Comparison of ENCODE assay signal across 8 cellular contexts in genomic region chr2:171574149-171574795, GRCh38. TPM values are rescaled to one million over a fixed set of nuclear protein-coding genes. Genes with fewer than 3 reads are reported as not detected.
A peak's percentile ranks its signal among the peaks of the same experiment; 100 is the strongest.
DNase-seq lines count a peak whose midpoint lies in the region; ATAC-seq, FAIRE-seq and TF ChIP-seq lines count a peak whose summit lies in the region.

No MANE protein-coding gene starts in this region.

- H3K4me1 ChIP-seq in A549 (no peaks in the 10 kb centered on the region), liver (ENCODE audit: control insufficient read depth in 4 of 4, insufficient read depth in 4 of 4, low read length in 3 of 4) (no peaks in the 10 kb centered on the region)

- TF ChIP-seq POLR2A in A549 (IDR thresholded peaks at IDR 0.05; ENCODE audit: low read length): no peak

- no peak overlapping the region for H3K4me3 Mint-ChIP-seq in activated CD4-positive, alpha-beta T cell treated with anti-CD3 and anti-CD28 coated beads for 36 hours
- H3K4me3 Mint-ChIP-seq in chondrocyte (ENCODE audit: unreplicated experiment): no peak overlapping the region

- no peak overlapping the region for H3K27ac Mint-ChIP-seq in activated CD4-positive, alpha-beta T cell treated with anti-CD3 and anti-CD28 coated beads for 36 hours
- H3K27ac Mint-ChIP-seq in chondrocyte (ENCODE audit: unreplicated experiment): peak overlapping the region; percentile 15

- DNase-seq in A549 (ENCODE audit: low read depth in 1 of 2, low spot score in 1 of 2) (peak; percentile 80 to 85), GM18507 (ENCODE audit: extremely low spot score, insufficient read length, low read depth) (peak; percentile 81), NCI-H2227 treated with DMSO at 0.1 percent for 48 hours (lab: John Stamatoyannopoulos, UW) (peak; percentile 91), chondrocyte (ENCODE audit: low spot score) (no peak)
- peak; percentile 91 for DNase-seq in activated CD4-positive, alpha-beta T cell treated with anti-CD3 and anti-CD28 coated beads for 36 hours
- peak; percentile 40 to 83 (median 66) for DNase-seq in stimulated activated CD4-positive, alpha-beta T cell treated with anti-CD3 and anti-CD28 coated beads, TNF-alpha, amount 100 ng/mL, for 1 hour (ENCODE audit: low read depth in 3 of 3, low spot score in 1 of 3)

- peak; percentile 91 for TF ChIP-seq CTCF in A549 (IDR thresholded peaks at IDR 0.05)
- TF ChIP-seq CTCF in chondrocyte (IDR thresholded peaks at IDR 0.05): peak; percentile 97
- TF ChIP-seq CTCF in liver (IDR thresholded peaks at IDR 0.05; ENCODE audit: low read depth, low read length, missing input control): peak; percentile 92

- H3K9ac ChIP-seq in liver (ENCODE audit: low read depth in 1 of 2, low read length in 2 of 2): no peak overlapping the region

- peak overlapping the region; percentile 56 for H3K4me2 ChIP-seq in A549

- peak; percentile 97 to 99 for ATAC-seq in A549
- ATAC-seq in HG03064 (IDR thresholded peaks at IDR 0.05; ENCODE audit: low read depth, unreplicated experiment): peak; percentile 92
- peak; percentile 100 for ATAC-seq in activated CD4-positive, alpha-beta T cell treated with anti-CD3 and anti-CD28 coated beads for 36 hours

- WGBS in A549 (ENCODE audit: missing lambda C conversion rate): 16% methylated on average over 21 of the region's 21 CpGs
- WGBS in liver: 29% methylated on average over 21 of the region's 21 CpGs

- no peak for TF ChIP-seq EP300 in A549 (IDR thresholded peaks at IDR 0.05)

- H3K9me3 ChIP-seq in A549: no peaks in the 10 kb centered on the region
- no peaks in the 10 kb centered on the region for H3K9me3 ChIP-seq in liver (ENCODE audit: control insufficient read depth in 4 of 4, low read length in 3 of 4)

- H3K36me3 Mint-ChIP-seq in activated CD4-positive, alpha-beta T cell treated with anti-CD3 and anti-CD28 coated beads for 36 hours (ENCODE audit: low read depth): no peaks in the 10 kb centered on the region
- H3K36me3 Mint-ChIP-seq in chondrocyte (ENCODE audit: low read depth): no peaks in the 10 kb centered on the region

- TF ChIP-seq RAD21 in A549 (conservative IDR thresholded peaks at IDR 0.05 in 1 of 2, IDR thresholded peaks at IDR 0.05 in 1 of 2): peak; percentile 90 to 94
- TF ChIP-seq RAD21 in liver (IDR thresholded peaks at IDR 0.05): peak; percentile 89 to 95

- H3K36me3 ChIP-seq in liver (ENCODE audit: control insufficient read depth in 4 of 4, insufficient read depth in 3 of 4, low read depth in 1 of 4, low read length in 3 of 4): no peaks in the 10 kb centered on the region

- intact Hi-C loops in activated CD4-positive, alpha-beta T cell treated with anti-CD3 and anti-CD28 coated beads for 36 hours (cut with DNase I, micrococcal nuclease): loop anchor here (1.0 to 10.0 kb wide), 7 partner anchors 25 to 891 kb away; partner anchors contain the start of gene DYNC1I2 (in 1 of the 2)

- H3K4me3 ChIP-seq in A549 (no peak overlapping the region), liver (ENCODE audit: low read depth in 1 of 3, low read length in 3 of 3) (no peak overlapping the region)

- POLR2A ChIA-PET in A549 (lab: Yijun Ruan, JAX): no interaction called here
- POLR2A ChIA-PET in activated CD4-positive, alpha-beta T cell treated with anti-CD3 and anti-CD28 coated beads for 36 hours (lab: Charles Lee): interaction anchor here (0.7 kb wide), 1 partner anchor 348 kb away, joined by 8 read pairs; the partner anchor contains the start of gene HAT1

- H3K27me3 ChIP-seq in liver (ENCODE audit: control insufficient read depth in 4 of 4, insufficient read depth in 4 of 4, low read length in 3 of 4): no peaks in the 10 kb centered on the region

- peaks cover 6% of the 10 kb centered on the region for H3K4me1 Mint-ChIP-seq in activated CD4-positive, alpha-beta T cell treated with anti-CD3 and anti-CD28 coated beads for 36 hours
- peaks cover 6% of the 10 kb centered on the region for H3K4me1 Mint-ChIP-seq in chondrocyte (ENCODE audit: low read depth)

- no peaks in the 10 kb centered on the region for H3K27me3 Mint-ChIP-seq in activated CD4-positive, alpha-beta T cell treated with anti-CD3 and anti-CD28 coated beads for 36 hours
- H3K27me3 Mint-ChIP-seq in chondrocyte (ENCODE audit: low read depth): peaks cover 2% of the 10 kb centered on the region

- CTCF ChIA-PET in A549 (lab: Yijun Ruan, JAX): interaction anchor here (0.7 to 3.1 kb wide), 26 partner anchors 10 to 892 kb away, joined by 3 to 15 read pairs (median 4); partner anchors contain the start of gene DLX2
- CTCF ChIA-PET in activated CD4-positive, alpha-beta T cell treated with anti-CD3 and anti-CD28 coated beads for 36 hours (lab: Charles Lee): interaction anchor here (0.5 to 2.4 kb wide), 19 partner anchors 9 to 601 kb away, joined by 3 to 15 read pairs (median 4); partner anchors contain the start of genes DLX2 and METAP1D

- H3K27ac ChIP-seq in A549: 0 out of 6 replicates have a peak overlapping the region, but pooled peaks have one; percentile 2 to 46
- H3K27ac ChIP-seq in liver (ENCODE audit: low read depth in 1 of 2, low read length in 2 of 2): no peak overlapping the region

- no peak for FAIRE-seq in A549 (lab: Jason Lieb, UNC)
- peak; percentile 91 for FAIRE-seq in GM18507 (lab: Jason Lieb, UNC)

- no peaks in the 10 kb centered on the region for H3K9me3 Mint-ChIP-seq in activated CD4-positive, alpha-beta T cell treated with anti-CD3 and anti-CD28 coated beads for 36 hours (ENCODE audit: low read depth)
- H3K9me3 Mint-ChIP-seq in chondrocyte (ENCODE audit: low read depth): no peaks in the 10 kb centered on the region

TF ChIP-seq in A549, 52 proteins besides CTCF, POLR2A, EP300 and RAD21:
- TF ChIP-seq ZC3H11A (IDR thresholded peaks at IDR 0.05) (no peak), JUN (IDR thresholded peaks at IDR 0.05) (no peak), SMC3 (IDR thresholded peaks at IDR 0.05) (peak; percentile 83), CBX2 (IDR thresholded peaks at IDR 0.05; ENCODE audit: borderline replicate concordance, low read depth) (no peak)

TF ChIP-seq in liver, 16 proteins besides CTCF, POLR2A, EP300 and RAD21:
- TF ChIP-seq HNF4G (IDR thresholded peaks at IDR 0.05): no peak
- TF ChIP-seq YY1 (IDR thresholded peaks at IDR 0.05): no peak
- no peak for TF ChIP-seq FOXA2 (IDR thresholded peaks at IDR 0.05)
- no peak for TF ChIP-seq HNF4A (conservative IDR thresholded peaks at IDR 0.05)

RNA-seq across cellular contexts. Expression of gene CYBRD1, which starts 52.0 kb away (rescaled TPM):
- polyA plus RNA-seq in A549 (2011; rRNA removed) (46.6 and 50.8 TPM in 2 replicates), A549 (2017; fragmentation: RNase III; extraction: RNeasy Plus Mini Kit Qiagen cat#74134 plus additional on column Dnase treatment) (25.3 to 31.6 TPM (median 30.5 TPM) in 3 replicates), liver (1 to 10 TPM; 5.8 to 6.0 TPM)
- polyA plus RNA-seq in A549 (2012; cell fraction: cytosol; rRNA removed): 14.3 and 20.5 TPM in 2 replicates
- 9.4 and 12.9 TPM in 2 replicates for polyA plus RNA-seq in A549 (2012; cell fraction: nucleus; rRNA removed)
- 37.4 and 37.7 TPM in 2 replicates for polyA minus RNA-seq in A549 (2011; rRNA and poly(A)+ RNA removed)
- 1 to 10 TPM in 1 of 2 experiments, under 1 TPM in 1; 0.74 to 1.4 TPM for total RNA-seq in activated CD4-positive, alpha-beta T cell treated with anti-CD3 and anti-CD28 coated beads for 36 hours
- total RNA-seq in chondrocyte (84.5 to 139 TPM (median 88.5 TPM) in 3 replicates), liver (10 to 100 TPM; 12.8 to 51.1 TPM)

Comparison
In these comparisons a context has a peak if more than half of its experiments do, and no peak if none do; other contexts are left out.
1. H3K27ac ChIP-seq: peak in A549 (2 of 2); none in liver (0 of 2).
2. RNA of gene CYBRD1, which starts 52.0 kb away (total RNA-seq): 84.5 to 139 TPM in chondrocyte and 12.8 to 51.1 TPM in liver; 0.74 to 1.4 TPM in activated CD4-positive, alpha-beta T cell treated with anti-CD3 and anti-CD28 coated beads for 36 hours; every median in the first group is over 4 times any median in the second.
3. Peak in every context shown above with its lines, with median percentiles within 50 percentile points of each other: ATAC-seq and CTCF ChIP-seq.